30 cellular contexts compared by ENCODE assay signal in the genomic region with DNA sequence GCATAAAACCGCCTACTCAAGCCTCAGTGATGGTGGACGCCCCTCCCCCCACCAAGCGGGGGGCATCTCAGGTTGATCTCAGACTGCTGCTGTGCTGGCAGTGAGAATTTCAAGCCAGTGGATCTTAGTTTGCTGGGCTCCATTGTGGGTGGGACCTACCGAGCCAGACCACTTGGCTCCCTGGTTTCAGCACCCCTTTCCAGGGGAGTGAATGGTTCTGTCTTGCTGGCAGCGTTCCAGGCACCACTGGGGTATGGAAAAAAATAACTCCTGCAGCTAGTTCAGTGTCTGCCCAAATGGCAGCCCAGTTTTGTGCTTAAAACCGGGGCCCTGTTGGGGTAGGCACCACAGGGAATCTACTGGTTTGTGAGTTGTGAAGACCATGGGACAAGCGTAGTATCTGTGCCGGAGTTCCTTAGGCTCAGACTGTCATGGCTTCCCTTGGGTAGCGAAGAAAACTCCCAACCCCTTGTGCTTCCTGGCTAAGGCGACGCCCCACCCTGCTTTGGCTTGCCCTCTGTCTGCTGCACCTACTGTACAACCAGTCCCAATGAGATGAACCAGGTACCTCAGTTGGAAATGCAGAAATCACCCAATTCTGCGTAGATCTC.
"Had no signal": no experiment of that assay in that cellular context is flagged by ENCODE, and none has a peak within 500 bp of the region (broad histone marks: within the 10 kb centered on the region; RNA-seq: fewer than 3 reads in every experiment).

No MANE protein-coding gene starts in this region.

- H3K4me3 ChIP-seq: heart left ventricle, psoas muscle, thoracic aorta had no signal

- H3K79me2 ChIP-seq: parathyroid adenoma had no signal

- H3K36me3 Mint-ChIP-seq: activated CD4-positive, alpha-beta memory T cell treated with anti-CD3 and anti-CD28 coated beads for 36 hours; activated naive CD4-positive, alpha-beta T cell treated with anti-CD3 and anti-CD28 coated beads, Interleukin-2, amount 50 U/mL, for 24 hours had no signal

- ATAC-seq: activated naive CD8-positive, alpha-beta T cell treated with anti-CD3 and anti-CD28 coated beads, Interleukin-2, amount 50 U/mL, for 24 hours; activated T-helper 17 cell treated with anti-CD3 and anti-CD28 coated beads, Interleukin-2, amount 50 U/mL, for 72 hours; esophagus mucosa; heart left ventricle; naive thymus-derived CD4-positive, alpha-beta T cell; psoas muscle had no signal

- H3K27me3 Mint-ChIP-seq: activated CD4-positive, alpha-beta memory T cell treated with anti-CD3 and anti-CD28 coated beads for 36 hours; activated CD4-positive, alpha-beta T cell treated with anti-CD3 and anti-CD28 coated beads, Interleukin-2, amount 10 ng/mL, durations not matched to agents 24 days and 14 days; activated naive CD4-positive, alpha-beta T cell treated with anti-CD3 and anti-CD28 coated beads, Interleukin-2, amount 50 U/mL, for 24 hours; activated naive CD8-positive, alpha-beta T cell treated with anti-CD3 and anti-CD28 coated beads, Interleukin-2, amount 50 U/mL, for 24 hours; activated T-cell treated with anti-CD3 and anti-CD28 coated beads, Interleukin-2, amount 50 U/mL, for 24 hours; activated T-helper 17 cell treated with anti-CD3 and anti-CD28 coated beads, Interleukin-2, amount 50 U/mL, for 72 hours; naive thymus-derived CD4-positive, alpha-beta T cell; stimulated activated naive CD8-positive, alpha-beta T cell treated with anti-CD3 and anti-CD28 coated beads, Interleukin-15, Interleukin-2, amounts not matched to agents 100 ng/mL and 50 ng/mL, for 24 hours had no signal

- H3K4me3 Mint-ChIP-seq: activated CD4-positive, alpha-beta memory T cell treated with anti-CD3 and anti-CD28 coated beads for 36 hours; activated CD4-positive, alpha-beta T cell treated with anti-CD3 and anti-CD28 coated beads, Interleukin-2, amount 10 ng/mL, durations not matched to agents 24 days and 14 days; activated naive CD4-positive, alpha-beta T cell treated with anti-CD3 and anti-CD28 coated beads, Interleukin-2, amount 50 U/mL, for 24 hours; activated naive CD8-positive, alpha-beta T cell treated with anti-CD3 and anti-CD28 coated beads, Interleukin-2, amount 50 U/mL, for 24 hours; activated T-cell treated with anti-CD3 and anti-CD28 coated beads, Interleukin-2, amount 50 U/mL, for 24 hours; activated T-helper 17 cell treated with anti-CD3 and anti-CD28 coated beads, Interleukin-2, amount 50 U/mL, for 72 hours; naive thymus-derived CD4-positive, alpha-beta T cell; stimulated activated naive CD8-positive, alpha-beta T cell treated with anti-CD3 and anti-CD28 coated beads, Interleukin-15, Interleukin-2, amounts not matched to agents 100 ng/mL and 50 ng/mL, for 24 hours; T-helper 1 cell treated with Interleukin-12 subunit alpha and Interleukin-12 subunit beta and Interleukin-4 antibody, amounts not matched to agents 30 μg/mL and 1 μg/mL, for 36 hours had no signal

- H3K9ac ChIP-seq: parathyroid adenoma had no signal

- DNase-seq: activated CD4-positive, alpha-beta memory T cell treated with anti-CD3 and anti-CD28 coated beads for 36 hours; activated CD4-positive, alpha-beta T cell treated with anti-CD3 and anti-CD28 coated beads, Interleukin-2, amount 10 ng/mL, durations not matched to agents 24 days and 14 days; activated CD4-positive, CD25-positive, alpha-beta regulatory T cell treated with anti-CD3 and anti-CD28 coated beads, Interleukin-2, amount 50 U/mL, for 72 hours; activated CD8-positive, alpha-beta memory T cell treated with anti-CD3 and anti-CD28 coated beads, Interleukin-2, amount 50 U/mL, for 4 hours; activated naive CD8-positive, alpha-beta T cell treated with anti-CD3 and anti-CD28 coated beads, Interleukin-2, amount 50 U/mL, for 24 hours; activated T-cell treated with anti-CD3 and anti-CD28 coated beads, Interleukin-2, amount 50 U/mL, for 24 hours; amygdala; caudate nucleus; foreskin fibroblast; mammary epithelial cell; midbrain; naive thymus-derived CD4-positive, alpha-beta T cell; occipital lobe; psoas muscle; stimulated activated CD4-positive, alpha-beta T cell treated with anti-CD3 and anti-CD28 coated beads, Interleukin-4, amount 100 ng/mL, for 1 hour; SW 1271; T-helper 9 cell; trophoblast cell; WERI-Rb-1 had no signal

- H3K4me1 Mint-ChIP-seq: activated CD4-positive, alpha-beta T cell treated with anti-CD3 and anti-CD28 coated beads, Interleukin-2, amount 10 ng/mL, durations not matched to agents 24 days and 14 days; activated naive CD4-positive, alpha-beta T cell treated with anti-CD3 and anti-CD28 coated beads, Interleukin-2, amount 50 U/mL, for 24 hours; activated naive CD8-positive, alpha-beta T cell treated with anti-CD3 and anti-CD28 coated beads, Interleukin-2, amount 50 U/mL, for 24 hours; activated T-helper 17 cell treated with anti-CD3 and anti-CD28 coated beads, Interleukin-2, amount 50 U/mL, for 72 hours; naive thymus-derived CD4-positive, alpha-beta T cell had no signal

- H3K27ac Mint-ChIP-seq: activated CD4-positive, alpha-beta memory T cell treated with anti-CD3 and anti-CD28 coated beads for 36 hours; activated CD4-positive, alpha-beta T cell treated with anti-CD3 and anti-CD28 coated beads, Interleukin-2, amount 10 ng/mL, durations not matched to agents 24 days and 14 days; activated naive CD4-positive, alpha-beta T cell treated with anti-CD3 and anti-CD28 coated beads, Interleukin-2, amount 50 U/mL, for 24 hours; activated naive CD8-positive, alpha-beta T cell treated with anti-CD3 and anti-CD28 coated beads, Interleukin-2, amount 50 U/mL, for 24 hours; activated T-cell treated with anti-CD3 and anti-CD28 coated beads, Interleukin-2, amount 50 U/mL, for 24 hours; activated T-helper 17 cell treated with anti-CD3 and anti-CD28 coated beads, Interleukin-2, amount 50 U/mL, for 72 hours; naive thymus-derived CD4-positive, alpha-beta T cell; stimulated activated naive CD8-positive, alpha-beta T cell treated with anti-CD3 and anti-CD28 coated beads, Interleukin-15, Interleukin-2, amounts not matched to agents 100 ng/mL and 50 ng/mL, for 24 hours; T-helper 1 cell treated with Interleukin-12 subunit alpha and Interleukin-12 subunit beta and Interleukin-4 antibody, amounts not matched to agents 30 μg/mL and 1 μg/mL, for 36 hours had no signal

- H3K27ac ChIP-seq: heart left ventricle, parathyroid adenoma, psoas muscle, thoracic aorta, WERI-Rb-1 had no signal

- FAIRE-seq: islet of Langerhans, TTC549, urothelium cell line had no signal

- H3K9me3 ChIP-seq: psoas muscle, thoracic aorta had no signal

- H3K36me3 ChIP-seq: heart left ventricle, thoracic aorta, WERI-Rb-1 had no signal

- H3K9me3 Mint-ChIP-seq: activated CD4-positive, alpha-beta T cell treated with anti-CD3 and anti-CD28 coated beads, Interleukin-2, amount 10 ng/mL, durations not matched to agents 24 days and 14 days had no signal

- H3K27me3 ChIP-seq: heart left ventricle had no signal

- H2AFZ ChIP-seq: parathyroid adenoma had no signal

- H3K4me1 ChIP-seq: heart left ventricle, parathyroid adenoma, psoas muscle had no signal
